Comparison of ENCODE assay signal across 8 cellular contexts in genomic region chr7:100465702-100466311, GRCh38. TPM values are rescaled to one million over a fixed set of nuclear protein-coding genes. Genes with fewer than 3 reads are reported as not detected.
DNase-seq lines count a peak whose midpoint lies in the region; ATAC-seq and TF ChIP-seq lines count a peak whose summit lies in the region.

No MANE protein-coding gene starts in this region.

- no peak overlapping the region for H3K4me2 ChIP-seq in PC-3 (ENCODE audit: low read length)

- intact Hi-C loops in PC-3 (cut with micrococcal nuclease): loop anchor here (10.0 kb wide), 1 partner anchor 389 kb away; the partner anchor contains the start of gene SLC12A9
- intact Hi-C loops in mucosa of descending colon (cut with DNase I, micrococcal nuclease): no loop called here

- no peak overlapping the region for H3K9ac ChIP-seq in PC-3 (ENCODE audit: low read length)

- H3K27me3 ChIP-seq in HAP-1 (ENCODE audit: low read depth) (no peaks in the 10 kb centered on the region), PC-3 (ENCODE audit: low read length) (no peaks in the 10 kb centered on the region)

- peak; percentile 82 for ATAC-seq in PC-3
- peak; percentile 81 for ATAC-seq in mucosa of descending colon
- ATAC-seq in activated CD4-positive, CD25-positive, alpha-beta regulatory T cell treated with anti-CD3 and anti-CD28 coated beads, Interleukin-2, amount 50 U/mL, for 24 hours: no peak

- H3K36me3 Mint-ChIP-seq in mesothelial cell of epicardium: peaks cover 2% of the 10 kb centered on the region

- BruUV-seq in PC-3 (replicated peaks; lab: Mats Ljungman, UMichigan): no TSS peak

- no peaks in the 10 kb centered on the region for H3K9me3 Mint-ChIP-seq in mesothelial cell of epicardium

- DNase-seq in AG09319 (ENCODE audit: extremely low read depth, low read depth): no peak
- DNase-seq in HAP-1 (ENCODE audit: low spot score in 2 of 2): peak; percentile 46 to 57
- peak; percentile 70 for DNase-seq in PC-3
- peak; percentile 95 for DNase-seq in epidermal melanocyte (ENCODE audit: insufficient read length, low spot score)
- DNase-seq in mucosa of descending colon: peak; percentile 66 to 75 (median 73)
- DNase-seq in mesothelial cell of epicardium (ENCODE audit: low spot score in 2 of 2, unreplicated experiment in 2 of 2): no peak
- DNase-seq in T1000 (lab: John Stamatoyannopoulos, UW): no peak

- H2AFZ ChIP-seq in PC-3 (ENCODE audit: low read length): 0 out of 2 replicates have a peak overlapping the region, but pooled peaks have one; percentile 34

- peaks cover 8% of the 10 kb centered on the region for H3K4me1 Mint-ChIP-seq in mesothelial cell of epicardium

- no peaks in the 10 kb centered on the region for H3F3A ChIP-seq in PC-3 (ENCODE audit: low read length, unreplicated experiment)

- in situ Hi-C loops in HAP-1 (cut with MboI; ENCODE audit: low sequenced_read_pairs): loop anchor here (10.0 kb wide), 1 partner anchor 99 kb away; no protein-coding TSS in a partner anchor

- no peaks in the 10 kb centered on the region for H3K9me2 ChIP-seq in PC-3 (replicated peaks; ENCODE audit: low read length)

- H3K27me3 Mint-ChIP-seq in mesothelial cell of epicardium (ENCODE audit: low read depth): no peaks in the 10 kb centered on the region

- no peak overlapping the region for H3K4me3 ChIP-seq in HAP-1
- no peak overlapping the region for H3K4me3 ChIP-seq in PC-3 (ENCODE audit: low read length)
- H3K4me3 ChIP-seq in mucosa of descending colon: no peak overlapping the region

- CTCF ChIA-PET in PC-3 (lab: Charles Lee): interaction anchor here (0.5 to 1.1 kb wide), 14 partner anchors 14 to 940 kb away, joined by 3 to 14 read pairs (median 4); partner anchors contain the start of genes FBXO24 and LRCH4

- H3K4me1 ChIP-seq in HAP-1 (no peaks in the 10 kb centered on the region), PC-3 (ENCODE audit: insufficient read depth, low read length) (no peaks in the 10 kb centered on the region), mucosa of descending colon (ENCODE audit: low read depth) (peaks cover 8% of the 10 kb centered on the region)

- no peaks in the 10 kb centered on the region for H4K20me1 ChIP-seq in PC-3 (ENCODE audit: low read length)

- no peak overlapping the region for H3K27ac Mint-ChIP-seq in mesothelial cell of epicardium

- H3K36me3 ChIP-seq in HAP-1 (replicated peaks) (no peaks in the 10 kb centered on the region; the same call in 1 of the 2 replicates), PC-3 (ENCODE audit: low read depth, low read length) (no peaks in the 10 kb centered on the region), mucosa of descending colon (ENCODE audit: low read depth) (no peaks in the 10 kb centered on the region)

- no peaks in the 10 kb centered on the region for H3K79me2 ChIP-seq in PC-3 (ENCODE audit: low read length)

- TF ChIP-seq CTCF in AG09319 (IDR thresholded peaks at IDR 0.05; ENCODE audit: low read depth, low read length) (peak; percentile 74), PC-3 (conservative IDR thresholded peaks at IDR 0.05; ENCODE audit: low read depth, low read length) (peak; percentile 71), mucosa of descending colon (IDR thresholded peaks at IDR 0.05) (no peak), mesothelial cell of epicardium (IDR thresholded peaks at IDR 0.05; ENCODE audit: unreplicated experiment) (no peak)

- H3K27ac ChIP-seq in PC-3 (ENCODE audit: low read length): no peak overlapping the region

- POLR2A ChIA-PET in PC-3 (lab: Charles Lee; ENCODE audit: unreplicated experiment): interaction anchor here (0.6 kb wide), 1 partner anchor 210 kb away, joined by 4 read pairs; no protein-coding TSS in a partner anchor

- H3K9me3 ChIP-seq in HAP-1 (no peaks in the 10 kb centered on the region), PC-3 (ENCODE audit: low read length) (no peaks in the 10 kb centered on the region), mucosa of descending colon (no peaks in the 10 kb centered on the region)

- H3K4me3 Mint-ChIP-seq in mesothelial cell of epicardium: no peak overlapping the region

RNA-seq across cellular contexts. Expression of gene SPACDR, which starts 1.7 kb away (rescaled TPM):
- total RNA-seq in PC-3 (2014; rRNA removed): 0.11 and 2.5 TPM in 2 replicates
- 1 to 10 TPM in 1 of 3 donors, under 1 TPM in 2; 0.43 to 1.0 (median 0.96) TPM for total RNA-seq in mucosa of descending colon
- 2.0 to 3.6 TPM (median 3.3 TPM) in 3 replicates for total RNA-seq in mesothelial cell of epicardium

RNA-seq across cellular contexts. Expression of gene TSC22D4, which starts 13.2 kb away (rescaled TPM):
- 57.1 and 66.1 TPM in 2 replicates for total RNA-seq in PC-3 (2014; rRNA removed)
- 10 to 100 TPM; 45.1 to 65.2 (median 64.8) TPM for total RNA-seq in mucosa of descending colon
- 50.5 to 52.7 TPM (median 52.4 TPM) in 3 replicates for total RNA-seq in mesothelial cell of epicardium

RNA-seq across cellular contexts. Expression of gene NYAP1, which starts 17.9 kb away (rescaled TPM):
- total RNA-seq in PC-3 (2014; rRNA removed) (1.2 and 1.9 TPM in 2 replicates), mucosa of descending colon (1 to 10 TPM in 1 of 3 donors, under 1 TPM in 2; 0.23 to 2.8 (median 0.46) TPM), mesothelial cell of epicardium (8.2 to 8.5 TPM (median 8.4 TPM) in 3 replicates)

RNA-seq across cellular contexts. Expression of gene PPP1R35, which starts 29.5 kb away (rescaled TPM):
- total RNA-seq in PC-3 (2014; rRNA removed) (36.1 and 51.1 TPM in 2 replicates), mucosa of descending colon (10 to 100 TPM; 28.2 to 40.0 (median 28.9) TPM), mesothelial cell of epicardium (25.7 to 29.3 TPM (median 26.6 TPM) in 3 replicates)

RNA-seq across cellular contexts. Expression of gene MEPCE, which starts 36.2 kb away (rescaled TPM):
- 35.1 and 36.0 TPM in 2 replicates for total RNA-seq in PC-3 (2014; rRNA removed)
- 10 to 100 TPM; 29.3 to 46.8 (median 35.2) TPM for total RNA-seq in mucosa of descending colon
- 34.7 to 38.5 TPM (median 38.4 TPM) in 3 replicates for total RNA-seq in mesothelial cell of epicardium

Comparison
In these comparisons a context has a peak if more than half of its experiments do, and no peak if none do; other contexts are left out.
1. DNase-seq: peak in HAP-1 (2 of 2), PC-3 (single experiment), epidermal melanocyte (single experiment) and mucosa of descending colon (3 of 3); none in AG09319 (single experiment), mesothelial cell of epicardium (0 of 2) and T1000 (single experiment).
2. CTCF ChIP-seq: peak in AG09319 (single experiment) and PC-3 (single experiment); none in mucosa of descending colon (single experiment) and mesothelial cell of epicardium (single experiment).
3. ATAC-seq: peak in PC-3 (single experiment) and mucosa of descending colon (single experiment); none in activated CD4-positive, CD25-positive, alpha-beta regulatory T cell treated with anti-CD3 and anti-CD28 coated beads, Interleukin-2, amount 50 U/mL, for 24 hours (0 of 2).